In genomic region chr18:9905401-9905922, GRCh38 we compare ENCODE assay signal across 20 cellular contexts. TPM values are rescaled to one million over a fixed set of nuclear protein-coding genes. Genes with fewer than 3 reads are reported as not detected.
DNase-seq lines count a peak whose midpoint lies in the region; ATAC-seq, FAIRE-seq and TF ChIP-seq lines count a peak whose summit lies in the region.
"Had no signal": no experiment of that assay in that cellular context is flagged by ENCODE, and none has a peak within 500 bp of the region (broad histone marks: within the 10 kb centered on the region; RNA-seq: fewer than 3 reads in every experiment).

No MANE protein-coding gene starts in this region.

- H2AFZ ChIP-seq in K562 (ENCODE audit: low read depth, low read length): peak overlapping the region; percentile 92

- peak; percentile 23 for DNase-seq in SIG-M5 treated with dmso at 0.1 percent for 504 hours (lab: John Stamatoyannopoulos, UW; ENCODE audit: unreplicated experiment)
- no peak for DNase-seq in SIG-M5 (lab: John Stamatoyannopoulos, UW)
- peak in 1 of 4 experiments; percentile 31 for DNase-seq in K562 (ENCODE audit: extremely low read depth in 1 of 4, low spot score in 3 of 4)
- DNase-seq in kidney epithelial cell (ENCODE audit: low read depth): peak; percentile 73
- DNase-seq in NCI-H82 (lab: John Stamatoyannopoulos, UW): no peak
- no peak for DNase-seq in stomach
- no peak for DNase-seq in NAMALWA (ENCODE audit: low spot score)
- DNase-seq in NCI-H345 (lab: John Stamatoyannopoulos, UW): no peak
- DNase-seq: amygdala; CD8-positive, alpha-beta T cell; EL; NCI-H2227 treated with DMSO at 0.1 percent for 48 hours; pancreas; stimulated activated naive CD8-positive, alpha-beta T cell treated with anti-CD3 and anti-CD28 coated beads, Interleukin-15, amount 100 ng/mL, for 72 hours; WERI-Rb-1 had no signal

- TF ChIP-seq POLR2A in K562 (conservative IDR thresholded peaks at IDR 0.05) (no peak), stomach (IDR thresholded peaks at IDR 0.05) (no peak)

- H3K9me3 ChIP-seq in K562 (replicated peaks; ENCODE audit: control insufficient read depth, insufficient read depth, low read depth, low read length) (no peaks in the 10 kb centered on the region), stomach (no peaks in the 10 kb centered on the region)
- H3K9me3 ChIP-seq: pancreas had no signal

- in situ Hi-C loops in K562 (cut with MboI): no loop called here

- no peaks in the 10 kb centered on the region for H3K36me3 ChIP-seq in K562 (ENCODE audit: control insufficient read depth, insufficient read depth, low read length)
- H3K36me3 ChIP-seq in kidney epithelial cell (ENCODE audit: control insufficient read depth, insufficient read depth, low read length): no peaks in the 10 kb centered on the region
- H3K36me3 ChIP-seq in stomach: no peaks in the 10 kb centered on the region
- H3K36me3 ChIP-seq: pancreas, WERI-Rb-1 had no signal

- peak overlapping the region in 1 of 2 experiments; percentile 24; a peak in 2 of 4 replicates for H3K9ac ChIP-seq in K562 (ENCODE audit: insufficient read depth in 1 of 2, low read depth in 2 of 2, low read length in 2 of 2)

- peak; percentile 51 for ATAC-seq in K562
- ATAC-seq: activated T-helper 17 cell treated with anti-CD3 and anti-CD28 coated beads, Interleukin-2, amount 50 U/mL, for 72 hours; CD8-positive, alpha-beta T cell; GM12878; stimulated activated naive CD8-positive, alpha-beta T cell treated with anti-CD3 and anti-CD28 coated beads, Interleukin-15, amount 100 ng/mL, for 72 hours had no signal

- intact Hi-C loops in K562 (cut with micrococcal nuclease): no loop called here
- intact Hi-C loops in stomach (cut with DNase I; ENCODE audit: low total_unique reads): no loop called here

- H3K27ac ChIP-seq in K562 (ENCODE audit: extremely low read depth, low read depth, low read length) (peak overlapping the region; percentile 5; the same call in 2 of the 3 replicates), stomach (no peak overlapping the region)
- H3K27ac ChIP-seq: pancreas, WERI-Rb-1 had no signal

- peak; percentile 26 for FAIRE-seq in K562 (lab: Jason Lieb, UNC)
- FAIRE-seq: A204.1, GM12878, H54, pancreas had no signal

- no peaks in the 10 kb centered on the region for H4K20me1 ChIP-seq in K562 (replicated peaks; ENCODE audit: control insufficient read depth, insufficient read depth, low read length)

- BruUV-seq in K562 (replicated peaks; lab: Mats Ljungman, UMichigan): no TSS peak

- H3K27me3 ChIP-seq in K562 (ENCODE audit: control insufficient read depth in 2 of 2, insufficient read depth in 2 of 2, low read length in 2 of 2) (no peaks in the 10 kb centered on the region), kidney epithelial cell (ENCODE audit: control insufficient read depth, insufficient read depth, low read length) (no peaks in the 10 kb centered on the region), stomach (no peaks in the 10 kb centered on the region)
- H3K27me3 ChIP-seq: pancreas had no signal

- TF ChIP-seq CTCF in K562 (IDR thresholded peaks at IDR 0.05 in 2 of 3, conservative IDR thresholded peaks at IDR 0.05 in 1 of 3; ENCODE audit: insufficient read depth in 2 of 3, low read depth in 1 of 3, low read length in 3 of 3) (no peak), kidney epithelial cell (IDR thresholded peaks at IDR 0.05; ENCODE audit: insufficient read depth, low read length, poor library complexity, severe bottlenecking) (no peak), stomach (IDR thresholded peaks at IDR 0.05) (no peak)

- no peaks in the 10 kb centered on the region for H3K9me1 ChIP-seq in K562 (ENCODE audit: control insufficient read depth, insufficient read depth, low read length)

- 20% methylated on average over 5 of the region's 5 CpGs for WGBS in K562 (ENCODE audit: insufficient coverage, low coverage, missing lambda C conversion rate)
- WGBS in stomach, 5 donors: 48 to 73% (median 71%) methylated on average over 5 of the region's 5 CpGs

- H3K4me1 ChIP-seq in K562 (replicated peaks in 1 of 2; ENCODE audit: control insufficient read depth in 2 of 2, insufficient read depth in 2 of 2, low read length in 2 of 2): peaks cover 11 to 47% of the 10 kb centered on the region in 2 experiments
- H3K4me1 ChIP-seq in stomach: peaks cover 0 to 13% (median 0%) of the 10 kb centered on the region in 4 donors
- H3K4me1 ChIP-seq: pancreas had no signal

- no peak for TF ChIP-seq EP300 in K562 (IDR thresholded peaks at IDR 0.05; ENCODE audit: low read length)
- TF ChIP-seq EP300 in stomach (IDR thresholded peaks at IDR 0.05): no peak

- H3K4me3 ChIP-seq in K562: no peak overlapping the region
- H3K4me3 ChIP-seq in kidney epithelial cell (ENCODE audit: low read depth, low read length): no peak overlapping the region
- H3K4me3 ChIP-seq in stomach: no peak overlapping the region
- H3K4me3 ChIP-seq: GM12878, pancreas had no signal

- 0 out of 4 replicates have a peak, but pooled peaks of 1 of the 2 experiments have one; percentile 3 for TF ChIP-seq RAD21 in K562 (CRISPR knock-in tag; conservative IDR thresholded peaks at IDR 0.05 in 1 of 2, IDR thresholded peaks at IDR 0.05 in 1 of 2)

- CTCF ChIA-PET in K562 (lab: Yijun Ruan, JAX; ENCODE audit: low intra/inter-chr PET ratio): no interaction called here

- peak overlapping the region; percentile 53; the same call in 1 of the 2 replicates for H3K4me2 ChIP-seq in K562 (ENCODE audit: insufficient read depth, low read length)

- POLR2A ChIA-PET in K562 (lab: Yijun Ruan, JAX): interaction anchor here (0.5 to 2.6 kb wide), 9 partner anchors 8 to 285 kb away, joined by 3 to 12 read pairs (median 5); partner anchors contain the start of genes TXNDC2 and VAPA

- no peaks in the 10 kb centered on the region for H3K79me2 ChIP-seq in K562 (ENCODE audit: control insufficient read depth, insufficient read depth, low read length)

TF ChIP-seq in K562, 482 proteins besides CTCF, POLR2A, EP300 and RAD21 (continues in another document):
- TF ChIP-seq ZNF174 (CRISPR knock-in tag; IDR thresholded peaks at IDR 0.05) (no peak), CHCHD3 (CRISPR knock-in tag; IDR thresholded peaks at IDR 0.05) (no peak), STAG1 (CRISPR knock-in tag; IDR thresholded peaks at IDR 0.05; ENCODE audit: borderline replicate concordance) (no peak), HDAC1 (IDR thresholded peaks at IDR 0.05) (peak in 1 of 2 experiments; percentile 69; a peak in 2 of 4 replicates), EGR1 (conservative IDR thresholded peaks at IDR 0.05) (no peak), TSC22D4 (tag; IDR thresholded peaks at IDR 0.05) (no peak), ZNF583 (CRISPR knock-in tag; IDR thresholded peaks at IDR 0.05) (no peak), KDM1A (IDR thresholded peaks at IDR 0.05) (no peak), NFIC (IDR thresholded peaks at IDR 0.05) (no peak), RAD51 (IDR thresholded peaks at IDR 0.05; ENCODE audit: borderline replicate concordance, low read depth) (no peak), SMAD4 (CRISPR knock-in tag; conservative IDR thresholded peaks at IDR 0.05) (peak; percentile 68), SMAD2 (IDR thresholded peaks at IDR 0.05; ENCODE audit: low read depth, low read length) (no peak)

RNA-seq across cellular contexts. Expression of gene VAPA, which starts 8.4 kb away (rescaled TPM):
- total RNA-seq in K562 (2011; cell fraction: chromatin; rRNA removed; ENCODE audit: low replicate concordance): 131 and 315 TPM in 2 replicates
- total RNA-seq in K562 (2011; cell fraction: nucleolus; rRNA removed): 118 and 122 TPM in 2 replicates
- total RNA-seq in K562 (2011; cell fraction: nucleoplasm; rRNA removed): 147 and 249 TPM in 2 replicates
- total RNA-seq in K562 (2014; rRNA removed) (516 and 526 TPM in 2 replicates), K562 (2014; rRNA removed; fragmentation: Illumina TruSeq; extraction: Trizol) (624 and 729 TPM in 2 replicates), K562 (2015; rRNA removed; fragmentation: Illumina TruSeq; extraction: Trizol) (726 and 732 TPM in 2 replicates), K562 (2021) (504 and 509 TPM in 2 replicates), kidney epithelial cell (169 and 173 TPM in 2 replicates), stomach (100 to 1,000 TPM; 118 to 822 (median 195) TPM)
- polyA plus RNA-seq in K562 (2011; rRNA removed) (544 and 809 TPM in 2 replicates), K562 (2014; fragmentation: Illumina TruSeq; extraction: Trizol) (790 and 902 TPM in 2 replicates), K562 (2014; fragmentation: Nextera tagmentation; extraction: Ambion mirVana) (100 to 1,000 TPM; 219 to 224 TPM), K562 (2014; rRNA removed) (455 and 489 TPM in 2 replicates), stomach (100 to 1,000 TPM; 113 to 184 (median 135) TPM)
- polyA plus RNA-seq in K562 (2011; cell fraction: cytosol; rRNA removed): 202 and 314 TPM in 2 replicates
- polyA plus RNA-seq in K562 (2011; cell fraction: nucleus; rRNA removed): 169 and 199 TPM in 2 replicates
- polyA plus RNA-seq in K562 (2012): 376 and 498 TPM in 2 replicates
- polyA minus RNA-seq in K562 (2011; rRNA and poly(A)+ RNA removed): 866 and 913 TPM in 2 replicates
- 292 and 382 TPM in 2 replicates for polyA minus RNA-seq in K562 (2011; cell fraction: cytosol; rRNA and poly(A)+ RNA removed)
- polyA minus RNA-seq in K562 (2011; cell fraction: nucleus; rRNA and poly(A)+ RNA removed): 176 and 203 TPM in 2 replicates

RNA-seq across cellular contexts. Expression of gene TXNDC2, which starts 19.7 kb away (rescaled TPM):
- 2.8 and 4.0 TPM in 2 replicates for total RNA-seq in K562 (2011; cell fraction: chromatin; rRNA removed; ENCODE audit: low replicate concordance)
- total RNA-seq in K562 (2011; cell fraction: nucleolus; rRNA removed): 1.7 and 2.8 TPM in 2 replicates
- total RNA-seq in K562 (2011; cell fraction: nucleoplasm; rRNA removed): 2.3 and 2.6 TPM in 2 replicates
- total RNA-seq in K562 (2014; rRNA removed) (1.3 TPM in 2 replicates), K562 (2014; rRNA removed; fragmentation: Illumina TruSeq; extraction: Trizol) (1.6 and 1.7 TPM in 2 replicates), K562 (2015; rRNA removed; fragmentation: Illumina TruSeq; extraction: Trizol) (2.3 and 2.5 TPM in 2 replicates), K562 (2021) (2.0 and 3.8 TPM in 2 replicates), kidney epithelial cell (not detected in 2 replicates), stomach (under 1 TPM in 1 of 5 donors, not detected in 4; 0.18 TPM)
- polyA plus RNA-seq in K562 (2011; rRNA removed) (0.79 and 2.3 TPM in 2 replicates), K562 (2014; fragmentation: Illumina TruSeq; extraction: Trizol) (4.8 and 4.9 TPM in 2 replicates), K562 (2014; fragmentation: Nextera tagmentation; extraction: Ambion mirVana) (1 to 10 TPM; 1.2 to 2.3 TPM), K562 (2014; rRNA removed) (1.4 and 2.5 TPM in 2 replicates), stomach (not detected)
- 0.55 and 2.2 TPM in 2 replicates for polyA plus RNA-seq in K562 (2011; cell fraction: cytosol; rRNA removed)
- polyA plus RNA-seq in K562 (2011; cell fraction: nucleus; rRNA removed): 0.83 and 4.6 TPM in 2 replicates
- 1.5 and 3.3 TPM in 2 replicates for polyA plus RNA-seq in K562 (2012)
- polyA minus RNA-seq in K562 (2011; rRNA and poly(A)+ RNA removed): 2.8 and 5.4 TPM in 2 replicates
- polyA minus RNA-seq in K562 (2011; cell fraction: cytosol; rRNA and poly(A)+ RNA removed): 0.73 and 3.0 TPM in 2 replicates
- polyA minus RNA-seq in K562 (2011; cell fraction: nucleus; rRNA and poly(A)+ RNA removed): 1.8 and 4.7 TPM in 2 replicates
- total RNA-seq: activated T-helper 17 cell treated with anti-CD3 and anti-CD28 coated beads, Interleukin-2, amount 50 U/mL, for 72 hours; CD8-positive, alpha-beta T cell; OCI-LY7; pancreas had no signal
- polyA plus RNA-seq: pancreas had no signal

Comparison
In these comparisons a context has a peak if more than half of its experiments do, and no peak if none do; other contexts are left out.
1. DNase-seq: peak in SIG-M5 treated with dmso at 0.1 percent for 504 hours (single experiment) and kidney epithelial cell (single experiment); none in SIG-M5 (single experiment), NCI-H82 (single experiment), stomach (single experiment), NAMALWA (single experiment) and NCI-H345 (single experiment).